In the genomic region with DNA sequence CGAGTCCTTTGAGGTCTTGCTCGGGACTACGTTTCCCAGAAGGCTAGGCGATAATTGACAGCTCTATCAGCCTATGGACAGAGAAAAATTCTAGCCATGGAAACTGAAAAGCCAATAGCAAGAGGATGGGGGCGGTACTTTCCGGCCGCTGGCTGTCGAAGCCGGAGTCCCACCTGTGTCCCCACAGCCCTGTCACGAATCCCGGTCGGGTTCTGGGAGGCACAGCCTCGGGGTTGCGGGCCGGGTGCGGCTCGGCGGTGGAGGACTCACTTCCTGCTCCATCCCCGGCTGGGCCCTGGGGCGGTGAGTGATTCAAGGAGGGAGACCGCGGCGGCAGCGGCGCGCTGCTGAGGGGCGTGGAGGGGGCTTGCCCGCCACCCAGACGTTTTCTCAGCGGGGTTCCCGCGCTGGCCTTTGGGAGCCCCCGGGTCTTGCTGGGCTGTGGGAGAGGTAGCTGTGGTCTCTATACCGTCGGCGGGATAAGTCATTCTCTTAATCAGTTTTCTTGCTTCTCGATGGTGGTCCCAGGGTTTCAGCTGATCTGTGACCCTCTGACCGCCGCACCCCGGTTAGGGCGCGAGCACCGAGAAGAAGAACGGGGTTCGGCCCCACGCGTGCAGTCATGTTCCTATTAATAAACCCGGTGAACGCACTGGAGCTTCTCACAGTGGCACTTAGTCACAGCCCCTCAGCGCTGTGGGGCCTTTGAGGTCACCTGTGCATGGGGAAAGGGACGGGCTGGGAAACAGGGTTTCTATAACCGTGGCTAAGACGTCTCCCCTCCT, we compare ENCODE assay signal across 8 cellular contexts. TPM values are rescaled to one million over a fixed set of nuclear protein-coding genes. Genes with fewer than 3 reads are reported as not detected.
DNase-seq lines count a peak whose midpoint lies in the region; ATAC-seq, FAIRE-seq and TF ChIP-seq lines count a peak whose summit lies in the region.

A gene (plus strand): TSS at position 176 of the 785 bp plus-strand sequence. CDS start 2,377 bp downstream, outside the sequence.

- H3K27ac ChIP-seq in pancreas (peak within 1 kb of the TSS; percentile 24 to 72 (median 56)), tibial artery (peak within 1 kb of the TSS; percentile 82 to 87)

- H3K4me3 ChIP-seq in pancreas (peak within 1 kb of the TSS; percentile 68 to 77 (median 73)), tibial artery (peak within 1 kb of the TSS; percentile 80 to 83)

- DNase-seq in GM10248 (ENCODE audit: extremely low spot score) (peak; percentile 100), NCI-H1092 treated with DMSO at 0.1 percent for 48 hours (lab: John Stamatoyannopoulos, UW) (peak; percentile 93), Right ventricle myocardium superior (peak; percentile 93), pancreas (peak; percentile 90 to 95 (median 93)), tibial artery (peak; percentile 92 to 96)

- intact Hi-C loops in Right ventricle myocardium superior (cut with DNase I) (no loop called here), pancreas (cut with DNase I) (no loop called here), tibial artery (cut with DNase I; ENCODE audit: low total_unique reads) (no loop called here)

- no peaks in the 10 kb centered on the region for H3K9me3 ChIP-seq in pancreas
- H3K9me3 ChIP-seq in tibial artery, result no peaks in the 10 kb centered on the region

- H3K27ac Mint-ChIP-seq in activated naive CD8-positive, alpha-beta T cell, result peak within 1 kb of the TSS; percentile 66

- H3K36me3 ChIP-seq in pancreas (no peaks in the 10 kb centered on the region), tibial artery (peaks cover 0 to 3% (median 0%) of the 10 kb centered on the region in 3 donors)

- no peaks in the 10 kb centered on the region for H3K36me3 Mint-ChIP-seq in activated naive CD8-positive, alpha-beta T cell

- peaks cover 4% of the 10 kb centered on the region for H3K4me1 Mint-ChIP-seq in activated naive CD8-positive, alpha-beta T cell (ENCODE audit: low read depth)

- no peak for FAIRE-seq in pancreas (lab: Jason Lieb, UNC)

- WGBS in pancreas, 2 donors, result 1% methylated on average over 53 of the region's 53 CpGs

- peak; percentile 98 for ATAC-seq in HG02623 (IDR thresholded peaks at IDR 0.05; ENCODE audit: unreplicated experiment)
- ATAC-seq in SK-N-SH treated with all-trans-retinoic acid at 6 μM for 48 hours, result peak; percentile 99
- ATAC-seq in Right ventricle myocardium superior (ENCODE audit: poor library complexity), result peak; percentile 100
- ATAC-seq in pancreas, result peak; percentile 99 to 100 (median 99)

- CTCF ChIA-PET in GM10248 (lab: Yijun Ruan, JAX), result interaction anchor here (0.9 to 2.4 kb wide), 4 partner anchors 8 to 244 kb away, joined by 3 to 13 read pairs (median 4); no protein-coding TSS in a partner anchor

- peak within 1 kb of the TSS; percentile 92 for H3K4me3 Mint-ChIP-seq in activated naive CD8-positive, alpha-beta T cell

- no peaks in the 10 kb centered on the region for H3K27me3 Mint-ChIP-seq in activated naive CD8-positive, alpha-beta T cell

- H3K27me3 ChIP-seq in pancreas (no peaks in the 10 kb centered on the region), tibial artery (no peaks in the 10 kb centered on the region)

- H3K4me1 ChIP-seq in pancreas (peaks cover 0 to 4% (median 0%) of the 10 kb centered on the region in 3 donors), tibial artery (peaks cover 0 to 14% (median 9%) of the 10 kb centered on the region in 4 donors)

- no peak for TF ChIP-seq CTCF in GM10248 (IDR thresholded peaks at IDR 0.05; ENCODE audit: control extremely low read depth, extremely low read depth, low read depth, missing control alignments)
- no peak for TF ChIP-seq CTCF in pancreas (IDR thresholded peaks at IDR 0.05)
- TF ChIP-seq CTCF in tibial artery (IDR thresholded peaks at IDR 0.05), result no peak

- POLR2A ChIA-PET in GM10248 (lab: Yijun Ruan, JAX), result interaction anchor here (0.9 to 1.0 kb wide), 2 partner anchors 35 to 66 kb away, joined by 3 to 4 read pairs; no protein-coding TSS in a partner anchor

- H3K9me3 Mint-ChIP-seq in activated naive CD8-positive, alpha-beta T cell (ENCODE audit: low read depth), result no peaks in the 10 kb centered on the region

TF ChIP-seq in SK-N-SH treated with all-trans-retinoic acid at 6 μM for 48 hours, 23 proteins besides CTCF, POLR2A, EP300 and RAD21:
- TF ChIP-seq, protein P1, sequence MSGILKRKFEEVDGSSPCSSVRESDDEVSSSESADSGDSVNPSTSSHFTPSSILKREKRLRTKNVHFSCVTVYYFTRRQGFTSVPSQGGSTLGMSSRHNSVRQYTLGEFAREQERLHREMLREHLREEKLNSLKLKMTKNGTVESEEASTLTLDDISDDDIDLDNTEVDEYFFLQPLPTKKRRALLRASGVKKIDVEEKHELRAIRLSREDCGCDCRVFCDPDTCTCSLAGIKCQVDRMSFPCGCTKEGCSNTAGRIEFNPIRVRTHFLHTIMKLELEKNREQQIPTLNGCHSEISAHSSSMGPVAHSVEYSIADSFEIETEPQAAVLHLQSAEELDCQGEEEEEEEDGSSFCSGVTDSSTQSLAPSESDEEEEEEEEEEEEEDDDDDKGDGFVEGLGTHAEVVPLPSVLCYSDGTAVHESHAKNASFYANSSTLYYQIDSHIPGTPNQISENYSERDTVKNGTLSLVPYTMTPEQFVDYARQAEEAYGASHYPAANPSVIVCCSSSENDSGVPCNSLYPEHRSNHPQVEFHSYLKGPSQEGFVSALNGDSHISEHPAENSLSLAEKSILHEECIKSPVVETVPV (CRISPR knock-in tag; IDR thresholded peaks at IDR 0.05), result no peak
- TF ChIP-seq SNAI2 (CRISPR knock-in tag; IDR thresholded peaks at IDR 0.05) (no peak), CSDC2 (CRISPR knock-in tag; IDR thresholded peaks at IDR 0.05) (no peak), ESRRG (CRISPR knock-in tag; IDR thresholded peaks at IDR 0.05) (no peak), ARNTL (CRISPR knock-in tag; IDR thresholded peaks at IDR 0.05; ENCODE audit: borderline replicate concordance, low read depth) (no peak), ZNF70 (CRISPR knock-in tag; IDR thresholded peaks at IDR 0.05) (no peak)
TF ChIP-seq in SK-N-SH treated with all-trans-retinoic acid at 6 μM for 48 hours: peak in this region for 0.

RNA-seq across cellular contexts. Expression of the gene that starts here (rescaled TPM):
- total RNA-seq in Right ventricle myocardium superior (2.2 TPM), pancreas (1 to 10 TPM; 2.2 to 7.2 (median 4.3) TPM)
- 10 to 100 TPM in 1 of 2 donors, 1 to 10 TPM in 1; 2.3 to 11.9 TPM for polyA plus RNA-seq in pancreas

Comparison
In these comparisons a context has a peak if more than half of its experiments do, and no peak if none do; other contexts are left out.
1. Peak in every context shown above with its lines: DNase-seq, ATAC-seq, H3K4me3 ChIP-seq and H3K27ac ChIP-seq.